In the genomic region with DNA sequence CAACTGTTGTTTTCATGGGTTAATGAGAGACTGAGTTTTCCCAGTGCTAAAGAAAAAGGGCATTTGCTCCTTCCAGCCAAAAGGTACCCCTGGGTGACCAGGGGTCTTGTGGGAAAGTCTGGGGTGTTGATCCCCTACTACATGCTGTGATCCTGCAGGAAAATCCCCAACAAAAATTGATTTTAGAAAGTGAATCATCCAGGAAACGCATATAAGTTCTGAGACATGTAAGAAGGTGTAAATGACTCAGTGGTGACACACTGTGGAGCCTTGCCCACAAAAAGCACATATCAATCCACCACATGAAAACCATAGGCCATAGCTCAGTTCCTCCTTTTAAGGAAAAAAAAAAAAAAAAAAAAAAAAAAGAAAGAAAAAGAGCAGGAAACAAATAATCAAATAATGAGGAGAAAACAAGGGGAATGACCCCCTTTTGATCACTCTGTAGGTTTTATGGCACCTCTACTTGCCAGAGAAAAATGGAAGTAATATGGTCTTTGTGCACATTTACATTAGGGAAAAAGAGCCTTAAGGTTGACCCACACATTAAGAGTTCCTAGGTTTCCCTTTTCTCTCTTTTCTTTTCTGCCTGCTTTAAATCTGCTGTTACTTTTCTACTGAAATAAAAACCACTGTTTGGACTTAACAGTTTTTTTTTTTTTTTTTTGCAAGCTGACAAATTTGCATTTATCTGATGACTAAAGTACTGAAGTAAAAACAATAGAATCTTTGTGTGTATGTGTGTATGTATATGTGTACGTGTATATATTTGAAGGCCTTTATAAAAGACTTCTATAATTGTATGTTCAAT, we compare ENCODE assay signal across 8 cellular contexts.
A peak's percentile ranks its signal among the peaks of the same experiment; 100 is the strongest.
DNase-seq lines count a peak whose midpoint lies in the region; ATAC-seq, FAIRE-seq and TF ChIP-seq lines count a peak whose summit lies in the region.

No MANE protein-coding gene starts in this region.

- H2BK5ac ChIP-seq in H1 (ENCODE audit: low read depth, low read length): peak overlapping the region; percentile 86; the same call in 1 of the 2 replicates

- H3K27me3 ChIP-seq in H1 (replicated peaks in 1 of 4; ENCODE audit: control insufficient read depth in 3 of 4, extremely low read depth in 1 of 4, insufficient read depth in 3 of 4, low read length in 3 of 4) (no peaks in the 10 kb centered on the region), PC-9 (ENCODE audit: insufficient read depth, low read depth) (no peaks in the 10 kb centered on the region), colonic mucosa (no peaks in the 10 kb centered on the region)

- H3K4me2 ChIP-seq in H1 (ENCODE audit: insufficient read depth in 1 of 2, low read depth in 2 of 2, low read length in 2 of 2) (peak overlapping the region in 1 of 2 experiments; percentile 20; a peak in 1 of 4 replicates), PC-9 (no peak overlapping the region)

- H4K8ac ChIP-seq in H1 (ENCODE audit: extremely low read depth, insufficient read depth, low read length): no peak overlapping the region

- no peak for FAIRE-seq in H1 (lab: Jason Lieb, UNC)

- H3K4ac ChIP-seq in H1 (replicated peaks; ENCODE audit: insufficient read length, low read depth, low read length): peak overlapping the region; percentile 85

- TF ChIP-seq RAD21 in H1 (IDR thresholded peaks at IDR 0.05 in 1 of 2, conservative IDR thresholded peaks at IDR 0.05 in 1 of 2; ENCODE audit: low read depth in 2 of 2, low read length in 2 of 2): no peak

- H2BK20ac ChIP-seq in H1 (ENCODE audit: low read length): peak overlapping the region; percentile 40; the same call in 1 of the 2 replicates

- H3K9ac ChIP-seq in H1 (replicated peaks in 1 of 4; ENCODE audit: extremely low read depth in 1 of 4, low read depth in 3 of 4, low read length in 3 of 4): no peak overlapping the region
- no peak overlapping the region for H3K9ac ChIP-seq in colonic mucosa (ENCODE audit: low read depth in 2 of 2, low read length in 2 of 2)

- BruUV-seq in PC-9 (replicated peaks; lab: Mats Ljungman, UMichigan): no TSS peak

- no peak overlapping the region for H2BK15ac ChIP-seq in H1 (ENCODE audit: low read length)

- POLR2A ChIA-PET in H1 (lab: Charles Lee; ENCODE audit: partially characterized antibody) (no interaction called here), PC-9 (lab: Charles Lee; ENCODE audit: unreplicated experiment) (no interaction called here)

- no peak overlapping the region for H3K23ac ChIP-seq in H1 (ENCODE audit: insufficient read length)

- H4K20me1 ChIP-seq in H1 (replicated peaks in 1 of 2; ENCODE audit: control insufficient read depth in 1 of 2, insufficient read depth in 2 of 2, low read length in 2 of 2) (no peaks in the 10 kb centered on the region), PC-9 (ENCODE audit: insufficient read depth) (no peaks in the 10 kb centered on the region)

- H3K27ac ChIP-seq in H1 (ENCODE audit: low read depth, low read length) (no peak overlapping the region), PC-9 (no peak overlapping the region), colonic mucosa (no peak overlapping the region)

- no peak overlapping the region for H2AK5ac ChIP-seq in H1 (ENCODE audit: low read depth, low read length)

- H3K9me3 ChIP-seq in H1 (ENCODE audit: insufficient read depth in 2 of 2, low read depth in 1 of 2, low read length in 1 of 2): 0 out of 4 replicates have a peak, but pooled peaks cover 0 to 4% of the 10 kb centered on the region in 2 experiments
- no peaks in the 10 kb centered on the region for H3K9me3 ChIP-seq in PC-9 (ENCODE audit: insufficient read depth, low read depth)
- H3K9me3 ChIP-seq in colonic mucosa: no peaks in the 10 kb centered on the region

- ATAC-seq in GM21515 (IDR thresholded peaks at IDR 0.05; ENCODE audit: unreplicated experiment): peak; percentile 100

- no peaks in the 10 kb centered on the region; the same call in 1 of the 2 replicates for H3K23me2 ChIP-seq in H1 (ENCODE audit: low read depth, low read length)

- H3K79me2 ChIP-seq in H1 (ENCODE audit: control insufficient read depth in 1 of 2, insufficient read depth in 2 of 2, low read length in 2 of 2) (no peaks in the 10 kb centered on the region), PC-9 (ENCODE audit: low read depth) (no peaks in the 10 kb centered on the region)

- H3K14ac ChIP-seq in H1 (ENCODE audit: insufficient read length): no peak overlapping the region

- H3F3A ChIP-seq in PC-9 (ENCODE audit: insufficient read depth, low read depth): no peaks in the 10 kb centered on the region

- CTCF ChIA-PET in H1 (lab: Charles Lee; ENCODE audit: partially characterized antibody) (interaction anchor here (0.6 to 1.5 kb wide), 3 partner anchors 11 to 625 kb away, joined by 3 read pairs; no protein-coding TSS in a partner anchor), PC-9 (lab: Charles Lee) (no interaction called here)

- H3K4me1 ChIP-seq in H1 (replicated peaks in 1 of 4; ENCODE audit: control insufficient read depth in 3 of 4, insufficient read depth in 4 of 4, low read length in 3 of 4): peaks cover 0 to 2% (median 2%) of the 10 kb centered on the region in 4 experiments; a peak in 4 of 7 replicates
- no peaks in the 10 kb centered on the region for H3K4me1 ChIP-seq in PC-9 (replicated peaks; ENCODE audit: insufficient read depth)
- H3K4me1 ChIP-seq in colonic mucosa: no peaks in the 10 kb centered on the region

- DNase-seq in HS-5 (ENCODE audit: low read depth) (peak; percentile 92), H1 (ENCODE audit: low read depth in 1 of 2, low spot score in 2 of 2) (no peak), PC-9 (no peak), NCI-H2227 (lab: John Stamatoyannopoulos, UW; ENCODE audit: unreplicated experiment) (no peak), colonic mucosa (no peak)
- no peak for DNase-seq in activated CD8-positive, alpha-beta memory T cell treated with anti-CD3 and anti-CD28 coated beads, Interleukin-2, amount 50 U/mL, for 48 hours

- peak overlapping the region; percentile 99 for H2BK120ac ChIP-seq in H1 (replicated peaks; ENCODE audit: low read depth, low read length)

- H4K91ac ChIP-seq in H1 (replicated peaks; ENCODE audit: insufficient read length, low read length): peak overlapping the region; percentile 80

- no peak for TF ChIP-seq EP300 in H1 (IDR thresholded peaks at IDR 0.05; ENCODE audit: borderline replicate concordance in 1 of 2, low read depth in 2 of 2, low read length in 2 of 2)

- H3K56ac ChIP-seq in H1 (replicated peaks; ENCODE audit: insufficient read length, low read depth, low read length): no peak overlapping the region

- H3K4me3 ChIP-seq in GM12875 (ENCODE audit: low read depth, low read length) (no peak overlapping the region), H1 (ENCODE audit: extremely low read depth in 1 of 4, insufficient read depth in 2 of 4, low read depth in 3 of 4, low read length in 4 of 4) (peak overlapping the region in 1 of 4 experiments; percentile 19; a peak in 1 of 8 replicates), PC-9 (no peak overlapping the region), colonic mucosa (no peak overlapping the region)

- no peaks in the 10 kb centered on the region for H3K79me1 ChIP-seq in H1 (ENCODE audit: low read depth, low read length)

- H3K36me3 ChIP-seq in H1 (ENCODE audit: control insufficient read depth in 2 of 4, insufficient read depth in 4 of 4, low read length in 3 of 4) (peaks cover 0 to 4% (median 0%) of the 10 kb centered on the region in 4 experiments; a peak in 1 of 8 replicates), PC-9 (ENCODE audit: low read depth) (no peaks in the 10 kb centered on the region), colonic mucosa (no peaks in the 10 kb centered on the region)

- H3K9me2 ChIP-seq in PC-9 (ENCODE audit: insufficient read depth): no peaks in the 10 kb centered on the region

- intact Hi-C loops in PC-9 (cut with micrococcal nuclease; ENCODE audit: unreplicated experiment): no loop called here
- intact Hi-C loops in colonic mucosa (cut with DNase I): no loop called here

- no peak for TF ChIP-seq POLR2A in H1 (IDR thresholded peaks at IDR 0.05; ENCODE audit: control extremely low read depth in 1 of 2, low read depth in 2 of 2, low read length in 2 of 2)

- 56% methylated on average over 2 of the region's 2 CpGs; no CpG with 5 or more reads in 1 of the 2 experiments for WGBS in H1 (ENCODE audit: extremely low coverage in 1 of 2, insufficient coverage in 1 of 2, insufficient read length in 1 of 2, insufficient replicate concordance in 2 of 2, low coverage in 1 of 2, low lambda C conversion rate in 2 of 2, missing lambda C conversion rate in 1 of 2), 2 experiments

- H4K5ac ChIP-seq in H1 (ENCODE audit: insufficient read length, low read depth, low read length): peak overlapping the region; percentile 7

- peak overlapping the region; percentile 80; the same call in 1 of the 2 replicates for H3K18ac ChIP-seq in H1 (ENCODE audit: extremely low read depth, low read length)

- no peak overlapping the region for H2AFZ ChIP-seq in H1 (ENCODE audit: low read length)
- no peak overlapping the region for H2AFZ ChIP-seq in PC-9

- no peak overlapping the region for H2BK12ac ChIP-seq in H1 (ENCODE audit: low read depth, low read length)

- TF ChIP-seq CTCF in GM12875 (IDR thresholded peaks at IDR 0.05; ENCODE audit: borderline replicate concordance, insufficient read depth, low read depth, low read length): 0 out of 2 replicates have a peak, but pooled peaks have one; percentile 15
- no peak for TF ChIP-seq CTCF in H1 (IDR thresholded peaks at IDR 0.05; ENCODE audit: control extremely low read depth in 1 of 3, insufficient read depth in 1 of 3, low read depth in 1 of 3, low read length in 3 of 3)
- no peak for TF ChIP-seq CTCF in PC-9 (conservative IDR thresholded peaks at IDR 0.05)
- TF ChIP-seq CTCF in colonic mucosa (IDR thresholded peaks at IDR 0.05): no peak

TF ChIP-seq in H1, 55 proteins besides CTCF, POLR2A, EP300 and RAD21 (continues in another document):
- TF ChIP-seq RBBP5 (IDR thresholded peaks at IDR 0.05; ENCODE audit: borderline replicate concordance, low read depth, low read length): no peak
